Comparison of ENCODE assay signal across 35 cellular contexts in the genomic region with DNA sequence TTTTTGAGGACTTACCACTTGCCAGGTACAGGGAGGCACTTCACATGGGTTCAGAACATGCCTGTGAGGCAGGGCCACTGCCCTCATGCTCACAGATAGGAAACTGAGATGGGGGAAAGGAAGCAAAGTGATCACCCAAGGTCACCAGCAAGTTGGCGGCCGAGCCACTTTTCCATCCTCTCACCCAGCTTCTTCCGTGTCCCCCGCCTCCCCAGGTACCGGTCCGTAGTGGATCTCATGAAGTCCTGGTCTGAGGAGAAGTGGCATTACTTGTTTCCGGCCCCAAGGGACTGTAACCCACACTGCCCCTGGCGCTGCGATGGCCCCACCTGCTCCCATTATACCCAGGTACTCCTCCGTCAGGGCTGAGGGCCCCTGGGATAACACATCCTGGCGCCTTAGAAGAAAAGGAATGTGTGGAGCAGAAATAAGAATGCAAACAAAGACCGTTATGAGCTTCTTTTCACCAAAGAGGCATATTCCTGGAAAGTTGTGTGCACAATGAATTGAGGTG. TPM values are rescaled to one million over a fixed set of nuclear protein-coding genes. Genes with fewer than 3 reads are reported as not detected.
"Had no signal": no experiment of that assay in that cellular context is flagged by ENCODE, and none has a peak within 500 bp of the region (broad histone marks: within the 10 kb centered on the region; RNA-seq: fewer than 3 reads in every experiment).

No MANE protein-coding gene starts in this region.

- H3K9me3 ChIP-seq: adrenal gland, body of pancreas, colonic mucosa, esophagus squamous epithelium, gastroesophageal sphincter, heart right ventricle had no signal

- H3K4me3 Mint-ChIP-seq: activated CD4-positive, alpha-beta memory T cell treated with anti-CD3 and anti-CD28 coated beads, Interleukin-2, amount 10 ng/mL, durations not matched to agents 7 days and 5 days; activated CD4-positive, alpha-beta T cell treated with anti-CD3 and anti-CD28 coated beads for 36 hours; activated CD4-positive, alpha-beta T cell treated with anti-CD3 and anti-CD28 coated beads, Interleukin-2, amount 10 ng/mL, durations not matched to agents 24 days and 14 days; activated naive CD8-positive, alpha-beta T cell treated with anti-CD3 and anti-CD28 coated beads for 36 hours; activated naive CD8-positive, alpha-beta T cell treated with anti-CD3 and anti-CD28 coated beads, Interleukin-2, amount 50 U/mL, for 24 hours; activated T-cell treated with anti-CD3 and anti-CD28 coated beads, Interleukin-2, amount 50 U/mL, for 24 hours; activated T-cell treated with anti-CD3 and anti-CD28 coated beads, Interleukin-2, amount 50 U/mL, for 72 hours had no signal

- H3K27me3 ChIP-seq: adrenal gland, body of pancreas, colonic mucosa had no signal

- H3K27ac Mint-ChIP-seq: activated CD4-positive, alpha-beta memory T cell treated with anti-CD3 and anti-CD28 coated beads, Interleukin-2, amount 10 ng/mL, durations not matched to agents 7 days and 5 days; activated CD4-positive, alpha-beta T cell treated with anti-CD3 and anti-CD28 coated beads for 36 hours; activated CD4-positive, alpha-beta T cell treated with anti-CD3 and anti-CD28 coated beads, Interleukin-2, amount 10 ng/mL, durations not matched to agents 24 days and 14 days; activated naive CD8-positive, alpha-beta T cell treated with anti-CD3 and anti-CD28 coated beads for 36 hours; activated naive CD8-positive, alpha-beta T cell treated with anti-CD3 and anti-CD28 coated beads, Interleukin-2, amount 50 U/mL, for 24 hours; activated T-cell treated with anti-CD3 and anti-CD28 coated beads, Interleukin-2, amount 50 U/mL, for 24 hours; activated T-cell treated with anti-CD3 and anti-CD28 coated beads, Interleukin-2, amount 50 U/mL, for 72 hours had no signal

- ATAC-seq: activated CD4-positive, alpha-beta T cell treated with anti-CD3 and anti-CD28 coated beads for 36 hours; activated naive CD8-positive, alpha-beta T cell treated with anti-CD3 and anti-CD28 coated beads, Interleukin-2, amount 50 U/mL, for 24 hours; activated T-cell treated with anti-CD3 and anti-CD28 coated beads, Interleukin-2, amount 50 U/mL, for 72 hours; body of pancreas; gastroesophageal sphincter; heart right ventricle had no signal

- H3K4me1 ChIP-seq: adrenal gland, body of pancreas, colonic mucosa, esophagus squamous epithelium, gastroesophageal sphincter, heart right ventricle had no signal

- H3K27me3 Mint-ChIP-seq: activated CD4-positive, alpha-beta T cell treated with anti-CD3 and anti-CD28 coated beads, Interleukin-2, amount 10 ng/mL, durations not matched to agents 24 days and 14 days; activated naive CD8-positive, alpha-beta T cell treated with anti-CD3 and anti-CD28 coated beads for 36 hours; activated T-cell treated with anti-CD3 and anti-CD28 coated beads, Interleukin-2, amount 50 U/mL, for 24 hours had no signal

- DNase-seq: activated CD4-positive, alpha-beta memory T cell treated with anti-CD3 and anti-CD28 coated beads, Interleukin-2, amount 10 ng/mL, durations not matched to agents 7 days and 5 days; activated CD4-positive, alpha-beta T cell treated with anti-CD3 and anti-CD28 coated beads for 36 hours; activated CD4-positive, alpha-beta T cell treated with anti-CD3 and anti-CD28 coated beads, Interleukin-2, amount 10 ng/mL, durations not matched to agents 24 days and 14 days; activated CD4-positive, alpha-beta T cell treated with anti-CD3 and anti-CD28 coated beads, Interleukin-2, amount 50 U/mL, for 4 hours; activated CD4-positive, CD25-positive, alpha-beta regulatory T cell; activated CD4-positive, CD25-positive, alpha-beta regulatory T cell treated with anti-CD3 and anti-CD28 coated beads, Interleukin-2, amount 50 U/mL, for 72 hours; activated CD8-positive, alpha-beta memory T cell treated with anti-CD3 and anti-CD28 coated beads, Interleukin-2, amount 50 U/mL, for 48 hours; activated gamma-delta T cell treated with Interleukin-2 at 50 U/mL for 16 hours; activated naive CD4-positive, alpha-beta T cell treated with anti-CD3 and anti-CD28 coated beads, Interleukin-2, amount 50 U/mL, for 16 hours; activated naive CD4-positive, alpha-beta T cell treated with Interleukin-2 at 50 U/mL for 16 hours; activated naive CD8-positive, alpha-beta T cell treated with anti-CD3 and anti-CD28 coated beads for 36 hours; activated naive CD8-positive, alpha-beta T cell treated with anti-CD3 and anti-CD28 coated beads, Interleukin-2, amount 50 U/mL, for 24 hours; activated T-cell treated with anti-CD3 and anti-CD28 coated beads for 4 hours; activated T-cell treated with anti-CD3 and anti-CD28 coated beads, Interleukin-2, amount 50 U/mL, for 24 hours; activated T-cell treated with anti-CD3 and anti-CD28 coated beads, Interleukin-2, amount 50 U/mL, for 72 hours; adrenal gland; amygdala; aorta; body of pancreas; caudate nucleus; colonic mucosa; effector CD8-positive, alpha-beta T cell; esophagus squamous epithelium; foreskin melanocyte; heart right ventricle; T-helper 2 cell had no signal

- H3K4me3 ChIP-seq: adrenal gland, body of pancreas, colonic mucosa, esophagus squamous epithelium, gastroesophageal sphincter, heart right ventricle had no signal

- H3K9me3 Mint-ChIP-seq: activated CD4-positive, alpha-beta memory T cell treated with anti-CD3 and anti-CD28 coated beads, Interleukin-2, amount 10 ng/mL, durations not matched to agents 7 days and 5 days; activated CD4-positive, alpha-beta T cell treated with anti-CD3 and anti-CD28 coated beads, Interleukin-2, amount 10 ng/mL, durations not matched to agents 24 days and 14 days; activated naive CD8-positive, alpha-beta T cell treated with anti-CD3 and anti-CD28 coated beads for 36 hours; activated naive CD8-positive, alpha-beta T cell treated with anti-CD3 and anti-CD28 coated beads, Interleukin-2, amount 50 U/mL, for 24 hours; activated T-cell treated with anti-CD3 and anti-CD28 coated beads, Interleukin-2, amount 50 U/mL, for 24 hours; activated T-cell treated with anti-CD3 and anti-CD28 coated beads, Interleukin-2, amount 50 U/mL, for 72 hours had no signal

- H3K27ac ChIP-seq: body of pancreas, colonic mucosa, epithelial cell of prostate, esophagus squamous epithelium, gastroesophageal sphincter, heart right ventricle had no signal

- H3K36me3 ChIP-seq: adrenal gland, colonic mucosa, esophagus squamous epithelium, gastroesophageal sphincter, heart right ventricle had no signal

- H3K4me1 Mint-ChIP-seq: activated CD4-positive, alpha-beta memory T cell treated with anti-CD3 and anti-CD28 coated beads, Interleukin-2, amount 10 ng/mL, durations not matched to agents 7 days and 5 days; activated CD4-positive, alpha-beta T cell treated with anti-CD3 and anti-CD28 coated beads for 36 hours; activated CD4-positive, alpha-beta T cell treated with anti-CD3 and anti-CD28 coated beads, Interleukin-2, amount 10 ng/mL, durations not matched to agents 24 days and 14 days; activated naive CD8-positive, alpha-beta T cell treated with anti-CD3 and anti-CD28 coated beads for 36 hours; activated naive CD8-positive, alpha-beta T cell treated with anti-CD3 and anti-CD28 coated beads, Interleukin-2, amount 50 U/mL, for 24 hours had no signal

- H3K36me3 Mint-ChIP-seq: activated naive CD8-positive, alpha-beta T cell treated with anti-CD3 and anti-CD28 coated beads for 36 hours had no signal

RNA-seq across cellular contexts. Expression of gene R3HDML, which starts 6.4 kb away (rescaled TPM):
- total RNA-seq: activated CD4-positive, alpha-beta memory T cell treated with anti-CD3 and anti-CD28 coated beads, Interleukin-2, amount 10 ng/mL, durations not matched to agents 7 days and 5 days; activated CD4-positive, alpha-beta T cell treated with anti-CD3 and anti-CD28 coated beads for 36 hours; activated CD4-positive, alpha-beta T cell treated with anti-CD3 and anti-CD28 coated beads, Interleukin-2, amount 10 ng/mL, durations not matched to agents 24 days and 14 days; activated naive CD8-positive, alpha-beta T cell treated with anti-CD3 and anti-CD28 coated beads for 36 hours; activated T-cell treated with anti-CD3 and anti-CD28 coated beads, Interleukin-2, amount 50 U/mL, for 72 hours; adrenal gland; aorta; body of pancreas; colonic mucosa; dermis microvascular lymphatic vessel endothelial cell; endothelial cell of umbilical vein; esophagus squamous epithelium; fibroblast of lung; fibroblast of villous mesenchyme; gastroesophageal sphincter; glomerular endothelial cell; heart right ventricle; T-helper 1 cell treated with Interleukin-12 subunit alpha and Interleukin-12 subunit beta and Interleukin-4 antibody, amounts not matched to agents 30 ng/mL and 1 ng/mL, for 36 hours had no signal
- polyA plus RNA-seq: adrenal gland, aorta, endothelial cell of umbilical vein, esophagus, fibroblast of lung, heart right ventricle had no signal

RNA-seq across cellular contexts. Expression of gene HNF4A, which starts 12.3 kb away (rescaled TPM):
- total RNA-seq: activated CD4-positive, alpha-beta memory T cell treated with anti-CD3 and anti-CD28 coated beads, Interleukin-2, amount 10 ng/mL, durations not matched to agents 7 days and 5 days; activated CD4-positive, alpha-beta T cell treated with anti-CD3 and anti-CD28 coated beads for 36 hours; activated CD4-positive, alpha-beta T cell treated with anti-CD3 and anti-CD28 coated beads, Interleukin-2, amount 10 ng/mL, durations not matched to agents 24 days and 14 days; activated naive CD8-positive, alpha-beta T cell treated with anti-CD3 and anti-CD28 coated beads for 36 hours; activated T-cell treated with anti-CD3 and anti-CD28 coated beads, Interleukin-2, amount 50 U/mL, for 72 hours; aorta; dermis microvascular lymphatic vessel endothelial cell; endothelial cell of umbilical vein; esophagus squamous epithelium; fibroblast of lung; fibroblast of villous mesenchyme; gastroesophageal sphincter; glomerular endothelial cell; heart right ventricle; T-helper 1 cell treated with Interleukin-12 subunit alpha and Interleukin-12 subunit beta and Interleukin-4 antibody, amounts not matched to agents 30 ng/mL and 1 ng/mL, for 36 hours had no signal
- polyA plus RNA-seq: endothelial cell of umbilical vein, fibroblast of lung had no signal
